ENCODE assay signal across 12 cellular contexts in genomic region chr2:225177098-225177497, GRCh38.
DNase-seq lines count a peak whose midpoint lies in the region; ATAC-seq and TF ChIP-seq lines count a peak whose summit lies in the region.
"Had no signal": no experiment of that assay in that cellular context is flagged by ENCODE, and none has a peak within 500 bp of the region (broad histone marks: within the 10 kb centered on the region; RNA-seq: fewer than 3 reads in every experiment).

No MANE protein-coding gene starts in this region.

- H3K4me1 ChIP-seq in gastrocnemius medialis: no peaks in the 10 kb centered on the region
- H3K4me1 ChIP-seq: sigmoid colon, thyroid gland had no signal

- H3K4me3 ChIP-seq in epithelial cell of esophagus (ENCODE audit: low read length) (no peak overlapping the region), gastrocnemius medialis (no peak overlapping the region)
- H3K4me3 ChIP-seq: sigmoid colon, thyroid gland had no signal

- no peaks in the 10 kb centered on the region for H3K36me3 ChIP-seq in gastrocnemius medialis
- H3K36me3 ChIP-seq: sigmoid colon, thyroid gland had no signal

- no peak for ATAC-seq in gastrocnemius medialis

- in situ Hi-C loops in gastrocnemius medialis (cut with MboI; ENCODE audit: low sequenced_read_pairs in 4 of 4): no loop called here
- in situ Hi-C loops in GM13976 (cut with MboI; ENCODE audit: low sequenced_read_pairs, unreplicated experiment): no loop called here

- no peak overlapping the region for H3K27ac ChIP-seq in gastrocnemius medialis
- H3K27ac ChIP-seq: sigmoid colon, thyroid gland had no signal

- DNase-seq in EH (ENCODE audit: low read depth) (peak; percentile 68), NCI-H1694 (lab: John Stamatoyannopoulos, UW) (peak; percentile 49), epithelial cell of esophagus (ENCODE audit: low read depth) (peak; percentile 76), pons (ENCODE audit: low spot score) (peak; percentile 85), gastrocnemius medialis (no peak), GM13976 (ENCODE audit: low spot score) (no peak), HuH-7.5 (ENCODE audit: low spot score) (no peak)
- DNase-seq in stimulated activated CD4-positive, alpha-beta T cell treated with anti-CD3 and anti-CD28 coated beads, Interleukin-4, amount 100 ng/mL, for 4 hours: no peak
- DNase-seq: activated CD4-positive, alpha-beta T cell treated with anti-CD3 and anti-CD28 coated beads, Interleukin-2, amount 50 U/mL, for 1 hour; NCI-H187 treated with DMSO at 0.1 percent for 48 hours; sigmoid colon; thyroid gland had no signal

- intact Hi-C loops in gastrocnemius medialis (cut with DNase I; ENCODE audit: low total_unique reads): no loop called here

- no peak for TF ChIP-seq POLR2A in gastrocnemius medialis (IDR thresholded peaks at IDR 0.05)

- no peaks in the 10 kb centered on the region for H3K27me3 ChIP-seq in gastrocnemius medialis
- H3K27me3 ChIP-seq: sigmoid colon, thyroid gland had no signal

- TF ChIP-seq CTCF in epithelial cell of esophagus (IDR thresholded peaks at IDR 0.05; ENCODE audit: insufficient read depth, low read depth, low read length, missing control alignments) (no peak), gastrocnemius medialis (IDR thresholded peaks at IDR 0.05 in 4 of 5, conservative IDR thresholded peaks at IDR 0.05 in 1 of 5) (no peak), GM13976 (IDR thresholded peaks at IDR 0.05; ENCODE audit: borderline replicate concordance, control extremely low read depth, extremely low read depth, insufficient read depth, missing control alignments) (no peak)

- H3K9me3 ChIP-seq in gastrocnemius medialis: no peaks in the 10 kb centered on the region
- H3K9me3 ChIP-seq: sigmoid colon, thyroid gland had no signal

Comparison
In these comparisons a context has a peak if more than half of its experiments do, and no peak if none do; other contexts are left out.
1. DNase-seq: peak in EH (single experiment), NCI-H1694 (single experiment), epithelial cell of esophagus (single experiment) and pons (single experiment); none in gastrocnemius medialis (0 of 2), stimulated activated CD4-positive, alpha-beta T cell treated with anti-CD3 and anti-CD28 coated beads, Interleukin-4, amount 100 ng/mL, for 4 hours (0 of 2), GM13976 (single experiment) and HuH-7.5 (single experiment).